8 cellular contexts compared by ENCODE assay signal in genomic region chr12:54370218-54370730, GRCh38. TPM values are rescaled to one million over a fixed set of nuclear protein-coding genes. Genes with fewer than 3 reads are reported as not detected.
DNase-seq lines count a peak whose midpoint lies in the region; ATAC-seq and TF ChIP-seq lines count a peak whose summit lies in the region.

No MANE protein-coding gene starts in this region.

- peak; percentile 86 for TF ChIP-seq CTCF in astrocyte of the cerebellum (IDR thresholded peaks at IDR 0.05; ENCODE audit: low read depth, low read length, missing control alignments)

- in situ Hi-C loops in astrocyte of the cerebellum (cut with HindIII; ENCODE audit: low sequenced_read_pairs), result loop anchor here (5.0 kb wide), 1 partner anchor 153 kb away; no protein-coding TSS in a partner anchor

- H3K4me3 ChIP-seq in Karpas-422 (ENCODE audit: low read length), result peak overlapping the region; percentile 13; the same call in 1 of the 2 replicates
- peak overlapping the region; percentile 35 for H3K4me3 ChIP-seq in astrocyte of the cerebellum (ENCODE audit: low read depth, low read length)

- no peak overlapping the region for H3K27ac ChIP-seq in Karpas-422 (ENCODE audit: low read length)

- peak overlapping the region; percentile 42; the same call in 1 of the 2 replicates for H3K9ac ChIP-seq in Karpas-422 (ENCODE audit: low read length)

- no peaks in the 10 kb centered on the region for H3K27me3 ChIP-seq in Karpas-422 (ENCODE audit: low read length)

- H3K36me3 ChIP-seq in Karpas-422 (ENCODE audit: insufficient read depth, low read length), result no peaks in the 10 kb centered on the region

- no peaks in the 10 kb centered on the region for H3K9me3 ChIP-seq in Karpas-422 (ENCODE audit: low read length)

- H2AFZ ChIP-seq in Karpas-422 (ENCODE audit: low read length), result no peak overlapping the region

- no peaks in the 10 kb centered on the region for H4K20me1 ChIP-seq in Karpas-422 (ENCODE audit: insufficient read depth, low read depth, low read length)

- H3K4me1 ChIP-seq in Karpas-422 (ENCODE audit: low read length), result peaks cover 19% of the 10 kb centered on the region

- peak; percentile 92 for DNase-seq in EL
- DNase-seq in Karpas-422, result peak; percentile 69
- DNase-seq in astrocyte of the cerebellum (ENCODE audit: low read depth), result peak; percentile 46
- peak in 49 of 51 donors; percentile 26 to 84 (median 70) for DNase-seq in hypothalamus (lab: John Stamatoyannopoulos, UW)
- DNase-seq in renal cortical epithelial cell (ENCODE audit: low read depth), result peak; percentile 64
- no peak for DNase-seq in NCI-H2196 (lab: John Stamatoyannopoulos, UW; ENCODE audit: unreplicated experiment)

- no peaks in the 10 kb centered on the region for H3K9me2 ChIP-seq in Karpas-422 (replicated peaks; ENCODE audit: insufficient read depth, low read length)

- peak overlapping the region; percentile 46 for H3K4me2 ChIP-seq in Karpas-422 (ENCODE audit: low read depth, low read length, poor library complexity, severe bottlenecking)

- H3K79me2 ChIP-seq in Karpas-422 (ENCODE audit: low read length), result no peaks in the 10 kb centered on the region

- ATAC-seq in GM18861 (IDR thresholded peaks at IDR 0.05; ENCODE audit: unreplicated experiment), result no peak
- no peak for ATAC-seq in GM18520 (IDR thresholded peaks at IDR 0.05; ENCODE audit: unreplicated experiment)

RNA-seq across cellular contexts. Expression of gene GPR84, which starts 6.0 kb away (rescaled TPM):
- 0.29 TPM in 1 of 2 replicates, not detected in the other for total RNA-seq in Karpas-422 (2014; rRNA removed; shearing (Covaris generic); ENCODE audit: low replicate concordance)
- not detected in 2 replicates for total RNA-seq in renal cortical epithelial cell

RNA-seq across cellular contexts. Expression of gene ZNF385A, which starts 14.3 kb away (rescaled TPM):
- total RNA-seq in Karpas-422 (2014; rRNA removed; shearing (Covaris generic); ENCODE audit: low replicate concordance), result 4.1 and 12.2 TPM in 2 replicates
- total RNA-seq in renal cortical epithelial cell, result 3.0 and 10.2 TPM in 2 replicates

RNA-seq across cellular contexts. Expression of gene COPZ1, which starts 45.3 kb away (rescaled TPM):
- 103 and 164 TPM in 2 replicates for total RNA-seq in Karpas-422 (2014; rRNA removed; shearing (Covaris generic); ENCODE audit: low replicate concordance)
- 102 and 191 TPM in 2 replicates for total RNA-seq in renal cortical epithelial cell

RNA-seq across cellular contexts. Expression of gene ITGA5, which starts 48.8 kb away (rescaled TPM):
- not detected in 2 replicates for total RNA-seq in Karpas-422 (2014; rRNA removed; shearing (Covaris generic); ENCODE audit: low replicate concordance)
- total RNA-seq in renal cortical epithelial cell, result 112 and 143 TPM in 2 replicates
